23 cellular contexts compared by ENCODE assay signal in genomic region chr1:172340520-172340919, GRCh38.
"Had no signal": no experiment of that assay in that cellular context is flagged by ENCODE, and none has a peak within 500 bp of the region (broad histone marks: within the 10 kb centered on the region; RNA-seq: fewer than 3 reads in every experiment).

No MANE protein-coding gene starts in this region.

- H3K4me3 Mint-ChIP-seq: activated CD4-positive, alpha-beta T cell treated with anti-CD3 and anti-CD28 coated beads, Interleukin-2, amount 10 ng/mL, durations not matched to agents 7 days and 5 days; activated CD8-positive, alpha-beta T cell treated with anti-CD3 and anti-CD28 coated beads, Interleukin-2, amount 10 ng/mL, durations not matched to agents 7 days and 5 days; activated T-cell treated with anti-CD3 and anti-CD28 coated beads, Interleukin-2, amount 50 U/mL, for 24 hours had no signal

- H3K4me3 ChIP-seq: colonic mucosa, lower lobe of right lung, suprapubic skin, transverse colon, uterus had no signal

- ATAC-seq: activated CD4-positive, CD25-positive, alpha-beta regulatory T cell treated with anti-CD3 and anti-CD28 coated beads, Interleukin-2, amount 50 U/mL, for 24 hours; activated CD8-positive, alpha-beta T cell treated with anti-CD3 and anti-CD28 coated beads, Interleukin-2, amount 10 ng/mL, durations not matched to agents 7 days and 5 days; lower lobe of right lung; stimulated activated naive CD8-positive, alpha-beta T cell treated with anti-CD3 and anti-CD28 coated beads, Interleukin-15, Interleukin-2, amounts not matched to agents 100 U/mL and 50 U/mL, for 24 hours had no signal

- H3K27ac ChIP-seq: brain microvascular endothelial cell, colonic mucosa, lower lobe of right lung, suprapubic skin, transverse colon, uterus had no signal

- H3K4me1 ChIP-seq: colonic mucosa had no signal

- H3K27me3 ChIP-seq: brain microvascular endothelial cell, colonic mucosa, suprapubic skin, transverse colon, uterus had no signal

- DNase-seq: activated CD4-positive, alpha-beta T cell treated with anti-CD3 and anti-CD28 coated beads, Interleukin-2, amount 10 ng/mL, durations not matched to agents 7 days and 5 days; activated CD8-positive, alpha-beta T cell treated with anti-CD3 and anti-CD28 coated beads, Interleukin-2, amount 10 ng/mL, durations not matched to agents 7 days and 5 days; activated naive CD4-positive, alpha-beta T cell treated with Interleukin-2 at 50 U/mL for 16 hours; activated T-cell treated with anti-CD3 and anti-CD28 coated beads, Interleukin-2, amount 50 U/mL, for 24 hours; anterior cingulate cortex; brain microvascular endothelial cell; central memory CD4-positive, alpha-beta T cell; colonic mucosa; effector CD4-positive, alpha-beta T cell; hypothalamus; lower lobe of right lung; midbrain; occipital lobe; stimulated activated CD8-positive, alpha-beta memory T cell treated with anti-CD3 and anti-CD28 coated beads, Interleukin-4, amount 100 ng/mL, for 48 hours; stimulated activated naive CD8-positive, alpha-beta T cell treated with anti-CD3 and anti-CD28 coated beads, Interleukin-15, Interleukin-2, amounts not matched to agents 100 U/mL and 50 U/mL, for 24 hours; transverse colon; uterus had no signal

- H3K27me3 Mint-ChIP-seq: activated CD4-positive, alpha-beta T cell treated with anti-CD3 and anti-CD28 coated beads, Interleukin-2, amount 10 ng/mL, durations not matched to agents 7 days and 5 days; activated T-cell treated with anti-CD3 and anti-CD28 coated beads, Interleukin-2, amount 50 U/mL, for 24 hours; progenitor cell of endocrine pancreas had no signal

- FAIRE-seq: frontal cortex, keratinocyte had no signal

- H3K27ac Mint-ChIP-seq: activated CD4-positive, alpha-beta T cell treated with anti-CD3 and anti-CD28 coated beads, Interleukin-2, amount 10 ng/mL, durations not matched to agents 7 days and 5 days; activated CD8-positive, alpha-beta T cell treated with anti-CD3 and anti-CD28 coated beads, Interleukin-2, amount 10 ng/mL, durations not matched to agents 7 days and 5 days; activated T-cell treated with anti-CD3 and anti-CD28 coated beads, Interleukin-2, amount 50 U/mL, for 24 hours; activated T-helper 2 cell treated with anti-CD3 and anti-CD28 coated beads, Interferon-gamma antibody, Interleukin-2, Interleukin-4, amounts not matched to agents 10 μg/mL and 5 μg/mL and 100 μg/mL, durations not matched to agents 14 hours and 24 hours and 36 hours; progenitor cell of endocrine pancreas had no signal

- H3K9me3 ChIP-seq: colonic mucosa, lower lobe of right lung, suprapubic skin, transverse colon, uterus had no signal

- H3K36me3 ChIP-seq: brain microvascular endothelial cell, colonic mucosa, lower lobe of right lung, suprapubic skin, transverse colon, uterus had no signal

- H3K9me3 Mint-ChIP-seq: activated T-cell treated with anti-CD3 and anti-CD28 coated beads, Interleukin-2, amount 50 U/mL, for 24 hours had no signal
